In the genomic region with DNA sequence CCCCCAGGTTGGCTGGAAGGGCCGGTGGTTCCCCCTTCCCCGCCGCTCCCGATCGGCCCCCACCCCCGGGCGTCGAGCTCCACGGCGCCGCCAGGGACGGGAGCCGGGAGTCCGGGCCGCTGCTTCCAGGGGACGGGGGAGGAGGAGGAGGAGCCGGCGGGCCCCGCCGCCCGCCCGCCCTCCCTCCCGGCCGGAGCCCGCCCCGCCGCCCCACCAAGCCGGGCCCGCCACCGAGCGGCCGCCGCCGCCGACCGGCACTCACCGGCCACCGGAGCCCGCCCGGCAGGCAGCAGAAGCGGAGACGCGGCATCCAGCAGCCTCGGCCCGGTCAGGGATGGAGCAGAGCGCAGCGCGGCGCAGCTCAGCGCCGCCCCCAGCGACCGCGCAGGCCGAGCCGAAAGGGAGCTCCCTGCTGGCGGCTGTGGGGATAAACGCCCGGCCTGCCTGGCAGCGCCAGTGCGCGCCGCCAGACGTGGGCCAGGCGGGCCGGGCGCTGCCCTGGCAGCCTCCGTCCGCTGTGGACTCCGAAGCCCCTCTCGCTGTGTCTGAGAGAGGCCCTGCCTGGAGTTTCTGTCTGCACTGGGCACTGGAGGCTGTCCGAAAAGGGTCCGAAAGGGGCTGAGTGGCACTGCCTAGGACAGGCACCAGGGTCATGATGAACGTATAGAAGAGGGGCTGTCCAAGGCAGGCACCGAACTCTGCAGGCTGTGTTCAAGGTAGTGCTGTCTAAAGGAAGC, we compare ENCODE assay signal across 8 cellular contexts. TPM values are rescaled to one million over a fixed set of nuclear protein-coding genes. Genes with fewer than 3 reads are reported as not detected.
A peak's percentile ranks its signal among the peaks of the same experiment; 100 is the strongest.
DNase-seq lines count a peak whose midpoint lies in the region; ATAC-seq and TF ChIP-seq lines count a peak whose summit lies in the region.

A gene with protein sequence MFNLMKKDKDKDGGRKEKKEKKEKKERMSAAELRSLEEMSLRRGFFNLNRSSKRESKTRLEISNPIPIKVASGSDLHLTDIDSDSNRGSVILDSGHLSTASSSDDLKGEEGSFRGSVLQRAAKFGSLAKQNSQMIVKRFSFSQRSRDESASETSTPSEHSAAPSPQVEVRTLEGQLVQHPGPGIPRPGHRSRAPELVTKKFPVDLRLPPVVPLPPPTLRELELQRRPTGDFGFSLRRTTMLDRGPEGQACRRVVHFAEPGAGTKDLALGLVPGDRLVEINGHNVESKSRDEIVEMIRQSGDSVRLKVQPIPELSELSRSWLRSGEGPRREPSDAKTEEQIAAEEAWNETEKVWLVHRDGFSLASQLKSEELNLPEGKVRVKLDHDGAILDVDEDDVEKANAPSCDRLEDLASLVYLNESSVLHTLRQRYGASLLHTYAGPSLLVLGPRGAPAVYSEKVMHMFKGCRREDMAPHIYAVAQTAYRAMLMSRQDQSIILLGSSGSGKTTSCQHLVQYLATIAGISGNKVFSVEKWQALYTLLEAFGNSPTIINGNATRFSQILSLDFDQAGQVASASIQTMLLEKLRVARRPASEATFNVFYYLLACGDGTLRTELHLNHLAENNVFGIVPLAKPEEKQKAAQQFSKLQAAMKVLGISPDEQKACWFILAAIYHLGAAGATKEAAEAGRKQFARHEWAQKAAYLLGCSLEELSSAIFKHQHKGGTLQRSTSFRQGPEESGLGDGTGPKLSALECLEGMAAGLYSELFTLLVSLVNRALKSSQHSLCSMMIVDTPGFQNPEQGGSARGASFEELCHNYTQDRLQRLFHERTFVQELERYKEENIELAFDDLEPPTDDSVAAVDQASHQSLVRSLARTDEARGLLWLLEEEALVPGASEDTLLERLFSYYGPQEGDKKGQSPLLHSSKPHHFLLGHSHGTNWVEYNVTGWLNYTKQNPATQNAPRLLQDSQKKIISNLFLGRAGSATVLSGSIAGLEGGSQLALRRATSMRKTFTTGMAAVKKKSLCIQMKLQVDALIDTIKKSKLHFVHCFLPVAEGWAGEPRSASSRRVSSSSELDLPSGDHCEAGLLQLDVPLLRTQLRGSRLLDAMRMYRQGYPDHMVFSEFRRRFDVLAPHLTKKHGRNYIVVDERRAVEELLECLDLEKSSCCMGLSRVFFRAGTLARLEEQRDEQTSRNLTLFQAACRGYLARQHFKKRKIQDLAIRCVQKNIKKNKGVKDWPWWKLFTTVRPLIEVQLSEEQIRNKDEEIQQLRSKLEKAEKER (N-terminal part only) (minus strand): TSS at position 348 of the 737 bp plus-strand sequence. CDS start 13,458 bp downstream, outside the sequence.

- peak within 1 kb of the TSS; percentile 72 for H3K9ac ChIP-seq in SK-N-MC (ENCODE audit: insufficient read length)

- H3K27ac Mint-ChIP-seq in activated naive CD4-positive, alpha-beta T cell treated with anti-CD3 and anti-CD28 coated beads, Interleukin-2, amount 10 ng/mL, durations not matched to agents 7 days and 5 days, result no peak within 1 kb of the TSS

- peaks cover 62% of the 10 kb centered on the region for H3K4me1 ChIP-seq in suprapubic skin

- DNase-seq in DMS53 treated with DMSO at 0.1 percent for 48 hours (lab: John Stamatoyannopoulos, UW; ENCODE audit: unreplicated experiment) (peak; percentile 51), Kasumi-1 (lab: John Stamatoyannopoulos, UW) (peak; percentile 64 to 66), SK-N-MC (ENCODE audit: low read depth, low spot score) (no peak), globus pallidus (ENCODE audit: low spot score) (peak; percentile 84), occipital lobe (lab: John Stamatoyannopoulos, UW) (peak; percentile 83), suprapubic skin (ENCODE audit: low spot score in 2 of 2) (peak in 1 of 2 donors; percentile 81)
- DNase-seq in activated naive CD4-positive, alpha-beta T cell treated with anti-CD3 and anti-CD28 coated beads, Interleukin-2, amount 10 ng/mL, durations not matched to agents 7 days and 5 days, result peak; percentile 85

- no peak for TF ChIP-seq EP300 in suprapubic skin (IDR thresholded peaks at IDR 0.05)

- no peaks in the 10 kb centered on the region for H3K36me3 Mint-ChIP-seq in activated naive CD4-positive, alpha-beta T cell treated with anti-CD3 and anti-CD28 coated beads, Interleukin-2, amount 10 ng/mL, durations not matched to agents 7 days and 5 days

- no peak for TF ChIP-seq POLR2A in suprapubic skin (IDR thresholded peaks at IDR 0.05)

- H3K4me1 Mint-ChIP-seq in activated naive CD4-positive, alpha-beta T cell treated with anti-CD3 and anti-CD28 coated beads, Interleukin-2, amount 10 ng/mL, durations not matched to agents 7 days and 5 days, result peaks cover 33% of the 10 kb centered on the region

- H3K4me3 Mint-ChIP-seq in activated naive CD4-positive, alpha-beta T cell treated with anti-CD3 and anti-CD28 coated beads, Interleukin-2, amount 10 ng/mL, durations not matched to agents 7 days and 5 days, result peak within 1 kb of the TSS; percentile 55

- no peaks in the 10 kb centered on the region for H3K9me3 Mint-ChIP-seq in activated naive CD4-positive, alpha-beta T cell treated with anti-CD3 and anti-CD28 coated beads, Interleukin-2, amount 10 ng/mL, durations not matched to agents 7 days and 5 days

- no peaks in the 10 kb centered on the region for H3K27me3 ChIP-seq in suprapubic skin

- peak; percentile 81 to 95 for TF ChIP-seq CTCF in suprapubic skin (IDR thresholded peaks at IDR 0.05)

- 0% methylated on average over 5 of the region's 75 CpGs for WGBS in suprapubic skin

- peak; percentile 84 for ATAC-seq in GM21723 (IDR thresholded peaks at IDR 0.05; ENCODE audit: unreplicated experiment)

- peak within 1 kb of the TSS; percentile 80 for H3K4me3 ChIP-seq in SK-N-MC
- H3K4me3 ChIP-seq in suprapubic skin, result peak within 1 kb of the TSS; percentile 60

- no peaks in the 10 kb centered on the region for H3K36me3 ChIP-seq in SK-N-MC (ENCODE audit: insufficient read depth, low read length)
- no peaks in the 10 kb centered on the region for H3K36me3 ChIP-seq in suprapubic skin

- no peaks in the 10 kb centered on the region for H3K9me3 ChIP-seq in SK-N-MC (ENCODE audit: low read depth, low read length)
- H3K9me3 ChIP-seq in suprapubic skin, result no peaks in the 10 kb centered on the region

- H3K27me3 Mint-ChIP-seq in activated naive CD4-positive, alpha-beta T cell treated with anti-CD3 and anti-CD28 coated beads, Interleukin-2, amount 10 ng/mL, durations not matched to agents 7 days and 5 days, result peaks cover 32% of the 10 kb centered on the region

- H3K27ac ChIP-seq in SK-N-MC, result no peak within 1 kb of the TSS
- H3K27ac ChIP-seq in suprapubic skin, result peak within 1 kb of the TSS; percentile 87

- CTCF ChIA-PET in activated naive CD4-positive, alpha-beta T cell treated with anti-CD3 and anti-CD28 coated beads, Interleukin-2, amount 10 ng/mL, durations not matched to agents 7 days and 5 days (lab: Charles Lee), result interaction anchor here (0.7 to 5.1 kb wide), 18 partner anchors 11 to 145 kb away, joined by 3 to 84 read pairs (median 6); no protein-coding TSS in a partner anchor

RNA-seq across cellular contexts. Expression of the gene that starts here (rescaled TPM):
- total RNA-seq in occipital lobe (68.5 TPM), suprapubic skin (100 to 1,000 TPM in 2 of 4 donors, 10 to 100 TPM in 2; 87.6 to 253 (median 106) TPM)
